Comparison of ENCODE assay signal across 24 cellular contexts in genomic region chr6:45806172-45806571, GRCh38.
"Had no signal": no experiment of that assay in that cellular context is flagged by ENCODE, and none has a peak within 500 bp of the region (broad histone marks: within the 10 kb centered on the region; RNA-seq: fewer than 3 reads in every experiment).

No MANE protein-coding gene starts in this region.

- H3K4me1 ChIP-seq: colonic mucosa, esophagus squamous epithelium, gastrocnemius medialis, heart right ventricle, left lung had no signal

- H3K4me3 ChIP-seq: colonic mucosa, esophagus squamous epithelium, gastrocnemius medialis, heart right ventricle, left lung, lung had no signal

- H3K36me3 ChIP-seq: colonic mucosa, esophagus squamous epithelium, gastrocnemius medialis, heart right ventricle, left lung had no signal

- H3K27me3 ChIP-seq: colonic mucosa, gastrocnemius medialis, heart right ventricle, left lung had no signal

- H3K9me3 ChIP-seq: colonic mucosa, gastrocnemius medialis had no signal

- H3K27ac ChIP-seq: colonic mucosa, epithelial cell of prostate, esophagus squamous epithelium, gastrocnemius medialis, heart right ventricle, left lung had no signal

- ATAC-seq: effector memory CD8-positive, alpha-beta T cell; esophagus mucosa; gastrocnemius medialis; heart right ventricle; left cardiac atrium; left lung; left ventricle myocardium superior; naive thymus-derived CD4-positive, alpha-beta T cell had no signal

- DNase-seq: colonic mucosa; cortex of kidney; effector CD8-positive, alpha-beta T cell; effector memory CD8-positive, alpha-beta T cell; endodermal cell; erythroblast; esophagus squamous epithelium; foreskin fibroblast; foreskin melanocyte; gastrocnemius medialis; glutamatergic neuron; head of caudate nucleus; heart right ventricle; hippocampal formation; left cardiac atrium; left lung; left ventricle myocardium superior; mammary epithelial cell; mesendoderm; midbrain; naive thymus-derived CD4-positive, alpha-beta T cell had no signal
